In genomic region chr1:218030846-218031245, GRCh38 we compare ENCODE assay signal across 16 cellular contexts.
DNase-seq lines count a peak whose midpoint lies in the region; ATAC-seq and TF ChIP-seq lines count a peak whose summit lies in the region.
"Had no signal": no experiment of that assay in that cellular context is flagged by ENCODE, and none has a peak within 500 bp of the region (broad histone marks: within the 10 kb centered on the region; RNA-seq: fewer than 3 reads in every experiment).

No MANE protein-coding gene starts in this region.

- no peaks in the 10 kb centered on the region for H4K20me1 ChIP-seq in SK-N-SH (ENCODE audit: insufficient read depth)

- no peak overlapping the region for H3K14ac ChIP-seq in neuronal stem cell (ENCODE audit: low read length)

- POLR2A ChIA-PET in SK-N-SH (lab: Yijun Ruan, JAX): no interaction called here

- no peak overlapping the region for H2AK5ac ChIP-seq in neuronal stem cell (ENCODE audit: low read depth, low read length)

- H3K27me3 ChIP-seq in SK-N-SH (ENCODE audit: insufficient read depth) (no peaks in the 10 kb centered on the region), neuronal stem cell (ENCODE audit: control insufficient read depth in 3 of 3, insufficient read depth in 3 of 3, low read depth in 1 of 3, low read length in 3 of 3) (no peaks in the 10 kb centered on the region)

- H3K4me3 ChIP-seq in SK-N-SH (ENCODE audit: low read depth in 2 of 2, low read length in 1 of 2) (no peak overlapping the region), neuronal stem cell (ENCODE audit: low read length in 2 of 2) (no peak overlapping the region)

- TF ChIP-seq CTCF in SK-N-SH (IDR thresholded peaks at IDR 0.05): no peak

- H3K27ac ChIP-seq in SK-N-SH (ENCODE audit: low read depth in 2 of 2, low read length in 1 of 2) (peak overlapping the region in 1 of 2 experiments; percentile 28; a peak in 1 of 4 replicates), neuronal stem cell (replicated peaks; ENCODE audit: low read length) (peak overlapping the region; percentile 75)
- H3K27ac ChIP-seq: 22Rv1, C4-2B had no signal

- no peak overlapping the region for H2BK5ac ChIP-seq in neuronal stem cell (ENCODE audit: low read length)

- CTCF ChIA-PET in SK-N-SH (lab: Yijun Ruan, JAX): interaction anchor here (1.3 to 2.2 kb wide), 2 partner anchors 20 to 67 kb away, joined by 4 to 5 read pairs; no protein-coding TSS in a partner anchor

- no peaks in the 10 kb centered on the region for H3K9me2 ChIP-seq in SK-N-SH

- H3K9me3 ChIP-seq in SK-N-SH (no peaks in the 10 kb centered on the region), neuronal stem cell (replicated peaks in 1 of 2; ENCODE audit: control insufficient read depth in 2 of 2, insufficient read depth in 1 of 2, low read depth in 1 of 2, low read length in 2 of 2) (no peaks in the 10 kb centered on the region)

- no peaks in the 10 kb centered on the region for H3K36me3 ChIP-seq in SK-N-SH (replicated peaks in 1 of 2; ENCODE audit: control insufficient read depth in 1 of 2, insufficient read depth in 2 of 2, low read length in 1 of 2)
- H3K36me3 ChIP-seq in neuronal stem cell (replicated peaks in 1 of 2; ENCODE audit: control insufficient read depth in 2 of 2, insufficient read depth in 2 of 2, low read length in 2 of 2): no peaks in the 10 kb centered on the region

- TF ChIP-seq RAD21 in SK-N-SH (IDR thresholded peaks at IDR 0.05; ENCODE audit: low read length): no peak

- H3K23ac ChIP-seq in neuronal stem cell (ENCODE audit: low read depth, low read length, poor library complexity): no peak overlapping the region

- no peak overlapping the region for H2BK15ac ChIP-seq in neuronal stem cell (ENCODE audit: low read length)

- H2BK120ac ChIP-seq in neuronal stem cell (ENCODE audit: low read depth, low read length): no peak overlapping the region

- H4K8ac ChIP-seq in neuronal stem cell (ENCODE audit: low read depth, low read length): no peak overlapping the region

- H3K4me2 ChIP-seq in SK-N-SH (no peak overlapping the region), neuronal stem cell (ENCODE audit: insufficient read depth, low read length, poor library complexity, severe bottlenecking) (no peak overlapping the region)

- H3K79me2 ChIP-seq in SK-N-SH (ENCODE audit: insufficient read depth): no peaks in the 10 kb centered on the region

- no peak for TF ChIP-seq EP300 in SK-N-SH (IDR thresholded peaks at IDR 0.05; ENCODE audit: borderline replicate concordance in 1 of 2, low read depth in 1 of 2, low read length in 1 of 2)

- no peak overlapping the region for H3K9ac ChIP-seq in SK-N-SH
- no peak overlapping the region for H3K9ac ChIP-seq in neuronal stem cell (ENCODE audit: low read depth, low read length, poor library complexity)

- ATAC-seq in HG02970 (IDR thresholded peaks at IDR 0.05; ENCODE audit: low FRiP score, unreplicated experiment) (no peak), GM21576 (IDR thresholded peaks at IDR 0.05; ENCODE audit: unreplicated experiment) (no peak)
- ATAC-seq: CD8-positive, alpha-beta T cell; HepG2; T-cell had no signal

- H3K4ac ChIP-seq in neuronal stem cell (ENCODE audit: low read length): no peak overlapping the region

- DNase-seq in DMS 273 (lab: John Stamatoyannopoulos, UW; ENCODE audit: unreplicated experiment) (peak; percentile 25), DMS 273 treated with DMSO at 0.1 percent for 48 hours (lab: John Stamatoyannopoulos, UW) (no peak), NCI-H1694 treated with DMSO at 0.1 percent for 48 hours (lab: John Stamatoyannopoulos, UW) (peak; percentile 81), SK-N-SH (no peak), neuronal stem cell (ENCODE audit: low spot score) (no peak), NCI-H1092 treated with DMSO at 0.1 percent for 48 hours (lab: John Stamatoyannopoulos, UW) (no peak)
- DNase-seq: Calu3; CD8-positive, alpha-beta T cell; Karpas-422; NCI-H526; T-cell had no signal

- 0 out of 2 replicates have a peak overlapping the region, but pooled peaks have one; percentile 53 for H2AFZ ChIP-seq in SK-N-SH (ENCODE audit: low read depth)
- no peak overlapping the region for H2AFZ ChIP-seq in neuronal stem cell (ENCODE audit: low read length)

- no peaks in the 10 kb centered on the region for H3K79me1 ChIP-seq in neuronal stem cell (ENCODE audit: low read depth, low read length)

- H2BK12ac ChIP-seq in neuronal stem cell (ENCODE audit: low read length): no peak overlapping the region

- no peak overlapping the region for H3K18ac ChIP-seq in neuronal stem cell (ENCODE audit: low read length)

- H4K91ac ChIP-seq in neuronal stem cell (ENCODE audit: low read depth, low read length, poor library complexity): no peak overlapping the region

- H3F3A ChIP-seq in SK-N-SH (replicated peaks; ENCODE audit: insufficient read depth): no peaks in the 10 kb centered on the region

- H3K4me1 ChIP-seq in SK-N-SH (ENCODE audit: control insufficient read depth in 1 of 2, insufficient read depth in 2 of 2, low read depth in 1 of 2, low read length in 1 of 2) (no peaks in the 10 kb centered on the region; a peak in 1 of 4 replicates), neuronal stem cell (ENCODE audit: control insufficient read depth in 2 of 2, insufficient read depth in 1 of 2, low read depth in 1 of 2, low read length in 2 of 2) (peaks cover 6 to 43% of the 10 kb centered on the region in 2 donors)

TF ChIP-seq in SK-N-SH, 30 proteins besides CTCF, POLR2A, EP300 and RAD21:
- TF ChIP-seq IRF3 (IDR thresholded peaks at IDR 0.05; ENCODE audit: low read depth, low read length): no peak
- TF ChIP-seq FOXJ3 (CRISPR knock-in tag; IDR thresholded peaks at IDR 0.05): no peak
- TF ChIP-seq JUND (IDR thresholded peaks at IDR 0.05): no peak

Comparison
In these comparisons a context has a peak if more than half of its experiments do, and no peak if none do; other contexts are left out.
1. DNase-seq: peak in DMS 273 (single experiment) and NCI-H1694 treated with DMSO at 0.1 percent for 48 hours (single experiment); none in DMS 273 treated with DMSO at 0.1 percent for 48 hours (single experiment), SK-N-SH (single experiment), neuronal stem cell (single experiment) and NCI-H1092 treated with DMSO at 0.1 percent for 48 hours (single experiment).